ENCODE assay signal across 18 cellular contexts in genomic region chr18:9617006-9617542, GRCh38. TPM values are rescaled to one million over a fixed set of nuclear protein-coding genes. Genes with fewer than 3 reads are reported as not detected.
DNase-seq lines count a peak whose midpoint lies in the region; ATAC-seq, FAIRE-seq and TF ChIP-seq lines count a peak whose summit lies in the region.
"Had no signal": no experiment of that assay in that cellular context is flagged by ENCODE, and none has a peak within 500 bp of the region (broad histone marks: within the 10 kb centered on the region; RNA-seq: fewer than 3 reads in every experiment).

No MANE protein-coding gene starts in this region.

- TF ChIP-seq CTCF in brain microvascular endothelial cell (IDR thresholded peaks at IDR 0.05; ENCODE audit: low read depth, low read length, missing control alignments) (no peak), mesothelial cell of epicardium (IDR thresholded peaks at IDR 0.05; ENCODE audit: unreplicated experiment) (no peak)

- H3K4me3 Mint-ChIP-seq in mesothelial cell of epicardium = no peak overlapping the region
- H3K4me3 Mint-ChIP-seq: activated CD8-positive, alpha-beta memory T cell treated with anti-CD3 and anti-CD28 coated beads, Interleukin-2, amount 10 ng/mL, durations not matched to agents 7 days and 5 days; endodermal cell had no signal

- H3K4me3 ChIP-seq in brain microvascular endothelial cell (ENCODE audit: low read depth, low read length) = no peak overlapping the region
- H3K4me3 ChIP-seq: GM12878, psoas muscle, testis had no signal

- peaks cover under 1% of the 10 kb centered on the region for H3K36me3 Mint-ChIP-seq in mesothelial cell of epicardium

- peak; percentile 42 for DNase-seq in EL
- peak; percentile 38 for DNase-seq in NCI-H69 (lab: John Stamatoyannopoulos, UW)
- no peak for DNase-seq in brain microvascular endothelial cell
- DNase-seq in mesothelial cell of epicardium (ENCODE audit: low spot score in 2 of 2, unreplicated experiment in 2 of 2) = no peak
- DNase-seq in NCI-H446 treated with DMSO at 0.1 percent for 48 hours (lab: John Stamatoyannopoulos, UW) = no peak
- DNase-seq in HuH-7.5 (ENCODE audit: low spot score) = no peak
- no peak for DNase-seq in RCC 7860 (ENCODE audit: low spot score)
- DNase-seq: activated CD8-positive, alpha-beta memory T cell treated with anti-CD3 and anti-CD28 coated beads, Interleukin-2, amount 10 ng/mL, durations not matched to agents 7 days and 5 days; C1 segment of cervical spinal cord; endodermal cell; immature natural killer cell; MV-4-11; NCI-H2107; NK-92 treated with Interleukin-12 subunit alpha and Interleukin-12 subunit beta, amount 100 ng/mL, for 24 hours; psoas muscle; testis had no signal

- H3K27me3 ChIP-seq in brain microvascular endothelial cell (replicated peaks) = no peaks in the 10 kb centered on the region
- H3K27me3 ChIP-seq: testis had no signal

- in situ Hi-C loops in brain microvascular endothelial cell (cut with HindIII; ENCODE audit: low pct_ligation_motif_present, low sequenced_read_pairs) = no loop called here

- peaks cover 24% of the 10 kb centered on the region for H3K4me1 Mint-ChIP-seq in mesothelial cell of epicardium

- H3K27ac Mint-ChIP-seq in mesothelial cell of epicardium = peak overlapping the region; percentile 73
- H3K27ac Mint-ChIP-seq: activated CD8-positive, alpha-beta memory T cell treated with anti-CD3 and anti-CD28 coated beads, Interleukin-2, amount 10 ng/mL, durations not matched to agents 7 days and 5 days; endodermal cell had no signal

- no peaks in the 10 kb centered on the region for H3K36me3 ChIP-seq in brain microvascular endothelial cell (replicated peaks)

- no peaks in the 10 kb centered on the region for H3K9me3 Mint-ChIP-seq in mesothelial cell of epicardium
- H3K9me3 Mint-ChIP-seq: endodermal cell, immature natural killer cell had no signal

- no peak for FAIRE-seq in RCC 7860 (lab: Jason Lieb, UNC)
- FAIRE-seq: GM12878 had no signal

- H3K27ac ChIP-seq in brain microvascular endothelial cell = peak overlapping the region; percentile 79
- H3K27ac ChIP-seq: psoas muscle had no signal

- ATAC-seq in HG03439 (IDR thresholded peaks at IDR 0.05; ENCODE audit: unreplicated experiment) = no peak
- ATAC-seq: activated CD8-positive, alpha-beta memory T cell treated with anti-CD3 and anti-CD28 coated beads, Interleukin-2, amount 10 ng/mL, durations not matched to agents 7 days and 5 days; GM12878; psoas muscle had no signal

- H3K27me3 Mint-ChIP-seq in mesothelial cell of epicardium (ENCODE audit: low read depth) = no peaks in the 10 kb centered on the region

RNA-seq across cellular contexts. Expression of gene PPP4R1, which starts 2.7 kb away (rescaled TPM):
- 112 to 116 TPM (median 115 TPM) in 3 replicates for total RNA-seq in mesothelial cell of epicardium

Comparison
In these comparisons a context has a peak if more than half of its experiments do, and no peak if none do; other contexts are left out.
1. DNase-seq: peak in EL (single experiment) and NCI-H69 (single experiment); none in brain microvascular endothelial cell (single experiment), mesothelial cell of epicardium (0 of 2), NCI-H446 treated with DMSO at 0.1 percent for 48 hours (single experiment), HuH-7.5 (single experiment) and RCC 7860 (single experiment).